In the genomic region with DNA sequence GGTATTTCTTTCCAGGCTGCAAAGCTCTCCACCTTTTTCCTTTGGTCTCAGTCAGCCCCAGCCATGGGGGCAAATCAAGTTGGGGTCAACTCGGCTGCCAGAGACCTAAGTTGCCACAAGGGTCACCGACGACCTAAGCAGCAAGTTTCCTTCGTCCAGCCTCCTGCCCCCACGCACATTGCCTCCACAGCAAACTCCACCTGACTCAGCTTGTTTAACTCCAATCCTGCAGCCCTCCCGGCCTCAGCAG, we compare ENCODE assay signal across 8 cellular contexts. TPM values are rescaled to one million over a fixed set of nuclear protein-coding genes. Genes with fewer than 3 reads are reported as not detected.
A peak's percentile ranks its signal among the peaks of the same experiment; 100 is the strongest.
DNase-seq lines count a peak whose midpoint lies in the region; ATAC-seq and TF ChIP-seq lines count a peak whose summit lies in the region.

No MANE protein-coding gene starts in this region.

- DNase-seq in activated CD8-positive, alpha-beta memory T cell treated with anti-CD3 and anti-CD28 coated beads, Interleukin-2, amount 10 ng/mL, durations not matched to agents 7 days and 5 days: no peak
- no peak for DNase-seq in activated CD8-positive, alpha-beta memory T cell treated with anti-CD3 and anti-CD28 coated beads, Interleukin-2, amount 50 U/mL, for 4 hours
- DNase-seq in adrenal gland (no peak), right lobe of liver (no peak), tibial artery (no peak), cerebellar cortex (ENCODE audit: low spot score) (no peak)

- CTCF ChIA-PET in activated CD8-positive, alpha-beta memory T cell treated with anti-CD3 and anti-CD28 coated beads, Interleukin-2, amount 10 ng/mL, durations not matched to agents 7 days and 5 days (lab: Charles Lee): no interaction called here

- no peaks in the 10 kb centered on the region for H3K36me3 Mint-ChIP-seq in activated CD8-positive, alpha-beta memory T cell treated with anti-CD3 and anti-CD28 coated beads, Interleukin-2, amount 10 ng/mL, durations not matched to agents 7 days and 5 days

- H3K9me3 ChIP-seq in adrenal gland (replicated peaks in 1 of 3): no peaks in the 10 kb centered on the region
- H3K9me3 ChIP-seq in right lobe of liver: no peaks in the 10 kb centered on the region
- H3K9me3 ChIP-seq in tibial artery: no peaks in the 10 kb centered on the region

- H3K36me3 ChIP-seq in adrenal gland (replicated peaks in 1 of 2): no peaks in the 10 kb centered on the region
- H3K36me3 ChIP-seq in right lobe of liver: no peaks in the 10 kb centered on the region
- no peaks in the 10 kb centered on the region for H3K36me3 ChIP-seq in tibial artery

- ATAC-seq in activated CD8-positive, alpha-beta memory T cell treated with anti-CD3 and anti-CD28 coated beads, Interleukin-2, amount 10 ng/mL, durations not matched to agents 7 days and 5 days: no peak
- ATAC-seq in right lobe of liver (no peak), GM18511 (IDR thresholded peaks at IDR 0.05; ENCODE audit: unreplicated experiment) (no peak), GM19455 (IDR thresholded peaks at IDR 0.05; ENCODE audit: unreplicated experiment) (no peak)

- H3K9me3 Mint-ChIP-seq in activated CD8-positive, alpha-beta memory T cell treated with anti-CD3 and anti-CD28 coated beads, Interleukin-2, amount 10 ng/mL, durations not matched to agents 7 days and 5 days (ENCODE audit: low read depth): no peaks in the 10 kb centered on the region

- H3K4me1 ChIP-seq in adrenal gland (replicated peaks in 1 of 2) (peaks cover 0 to 21% of the 10 kb centered on the region in 2 donors), right lobe of liver (peaks cover 0 to 16% (median 2%) of the 10 kb centered on the region in 4 donors), tibial artery (peaks cover 0 to 24% (median 6%) of the 10 kb centered on the region in 4 donors)

- peaks cover 40% of the 10 kb centered on the region for H3K27me3 Mint-ChIP-seq in activated CD8-positive, alpha-beta memory T cell treated with anti-CD3 and anti-CD28 coated beads, Interleukin-2, amount 10 ng/mL, durations not matched to agents 7 days and 5 days

- TF ChIP-seq POLR2A in adrenal gland (IDR thresholded peaks at IDR 0.05): no peak
- no peak for TF ChIP-seq POLR2A in right lobe of liver (IDR thresholded peaks at IDR 0.05)

- no peak overlapping the region for H3K27ac Mint-ChIP-seq in activated CD8-positive, alpha-beta memory T cell treated with anti-CD3 and anti-CD28 coated beads, Interleukin-2, amount 10 ng/mL, durations not matched to agents 7 days and 5 days

- H3K27ac ChIP-seq in adrenal gland (no peak overlapping the region), right lobe of liver (no peak overlapping the region), tibial artery (peak overlapping the region; percentile 49 to 68)

- TF ChIP-seq CTCF in adrenal gland (IDR thresholded peaks at IDR 0.05) (no peak), right lobe of liver (IDR thresholded peaks at IDR 0.05) (no peak), tibial artery (IDR thresholded peaks at IDR 0.05) (no peak)

- peak overlapping the region in 3 of 4 donors; percentile 15 to 82 (median 56) for H3K4me3 ChIP-seq in adrenal gland
- H3K4me3 ChIP-seq in right lobe of liver: peak overlapping the region; percentile 52 to 57 (median 57)
- H3K4me3 ChIP-seq in tibial artery: peak overlapping the region; percentile 83 to 92

- H3K27me3 ChIP-seq in adrenal gland: no peaks in the 10 kb centered on the region
- H3K27me3 ChIP-seq in right lobe of liver: peaks cover 0 to 20% of the 10 kb centered on the region in 2 donors
- H3K27me3 ChIP-seq in tibial artery: no peaks in the 10 kb centered on the region

- H3K4me1 Mint-ChIP-seq in activated CD8-positive, alpha-beta memory T cell treated with anti-CD3 and anti-CD28 coated beads, Interleukin-2, amount 10 ng/mL, durations not matched to agents 7 days and 5 days: peaks cover 21% of the 10 kb centered on the region

- intact Hi-C loops in adrenal gland (cut with DNase I): loop anchor here in 1 of 2 donors (10.0 kb wide), 1 partner anchor 471 kb away; no protein-coding TSS in a partner anchor
- intact Hi-C loops in right lobe of liver (cut with DNase I): no loop called here
- intact Hi-C loops in tibial artery (cut with DNase I; ENCODE audit: low total_unique reads): loop anchor here (10.0 kb wide), 1 partner anchor 461 kb away; no protein-coding TSS in a partner anchor

- H3K4me3 Mint-ChIP-seq in activated CD8-positive, alpha-beta memory T cell treated with anti-CD3 and anti-CD28 coated beads, Interleukin-2, amount 10 ng/mL, durations not matched to agents 7 days and 5 days: peak overlapping the region; percentile 71

- WGBS in adrenal gland, 4 donors: 1 to 5% (median 1%) methylated on average over 6 of the region's 6 CpGs; no CpG with 5 or more reads in 1 of the 4 donors
- 0% methylated on average over 5 of the region's 6 CpGs for WGBS in right lobe of liver (ENCODE audit: insufficient coverage, low coverage, low lambda C conversion rate, missing lambda C conversion rate)

RNA-seq across cellular contexts. Expression of gene KCNMB4, which starts 0.8 kb away (rescaled TPM):
- total RNA-seq in activated CD8-positive, alpha-beta memory T cell treated with anti-CD3 and anti-CD28 coated beads, Interleukin-2, amount 10 ng/mL, durations not matched to agents 7 days and 5 days: under 1 TPM; 0.32 to 0.40 TPM
- total RNA-seq in adrenal gland: 10 to 100 TPM in 3 of 8 donors, 1 to 10 TPM in 5; 2.2 to 23.3 (median 9.2) TPM
- 10 to 100 TPM in 1 of 3 donors, 1 to 10 TPM in 2; 2.8 to 15.1 (median 7.1) TPM for polyA plus RNA-seq in adrenal gland
- total RNA-seq in right lobe of liver: 1 to 10 TPM in 1 of 6 experiments, under 1 TPM in 5; 0.25 to 1.3 (median 0.57) TPM

Comparison
In these comparisons a context has a peak if more than half of its experiments do, and no peak if none do; other contexts are left out.
1. H3K27ac ChIP-seq: peak in tibial artery (2 of 2); none in adrenal gland (0 of 5) and right lobe of liver (0 of 3).
2. Peak in every context shown above with its lines, with median percentiles within 50 percentile points of each other: H3K4me3 ChIP-seq.